ENCODE assay signal across 20 cellular contexts in genomic region chr12:107302649-107303386, GRCh38.
"Had no signal": no experiment of that assay in that cellular context is flagged by ENCODE, and none has a peak within 500 bp of the region (broad histone marks: within the 10 kb centered on the region; RNA-seq: fewer than 3 reads in every experiment).

No MANE protein-coding gene starts in this region.

- ATAC-seq: activated T-helper 17 cell treated with anti-CD3 and anti-CD28 coated beads, Interleukin-2, amount 50 U/mL, for 72 hours; left lung; naive thymus-derived CD8-positive, alpha-beta T cell; right lobe of liver had no signal

- H3K27me3 Mint-ChIP-seq: activated T-cell treated with anti-CD3 and anti-CD28 coated beads, Interleukin-2, amount 50 U/mL, for 24 hours; activated T-helper 17 cell treated with anti-CD3 and anti-CD28 coated beads, Interleukin-2, amount 50 U/mL, for 72 hours; naive thymus-derived CD8-positive, alpha-beta T cell had no signal

- H3K9me3 Mint-ChIP-seq: activated T-cell treated with anti-CD3 and anti-CD28 coated beads, Interleukin-2, amount 50 U/mL, for 24 hours; activated T-helper 17 cell treated with anti-CD3 and anti-CD28 coated beads, Interleukin-2, amount 50 U/mL, for 72 hours; mesothelial cell of epicardium; naive thymus-derived CD8-positive, alpha-beta T cell; neural progenitor cell had no signal

- H3K36me3 Mint-ChIP-seq: activated naive CD4-positive, alpha-beta T cell treated with anti-CD3 and anti-CD28 coated beads, Interleukin-2, amount 50 U/mL, for 72 hours; mesothelial cell of epicardium; naive thymus-derived CD8-positive, alpha-beta T cell; neural progenitor cell had no signal

- H3K36me3 ChIP-seq: left lung, neural progenitor cell, right lobe of liver, stomach, suprapubic skin, tibial nerve had no signal

- H3K4me1 Mint-ChIP-seq: activated T-helper 17 cell treated with anti-CD3 and anti-CD28 coated beads, Interleukin-2, amount 50 U/mL, for 72 hours; mesothelial cell of epicardium had no signal

- H3K4me1 ChIP-seq: left lung, right lobe of liver, stomach, suprapubic skin, tibial nerve had no signal

- H3K27me3 ChIP-seq: left lung, neural progenitor cell, right lobe of liver, suprapubic skin had no signal

- H3K4me3 ChIP-seq: left lung, neural progenitor cell, right lobe of liver, skin epidermis, stomach, suprapubic skin, tibial nerve had no signal

- H3K4me3 Mint-ChIP-seq: activated T-cell treated with anti-CD3 and anti-CD28 coated beads, Interleukin-2, amount 50 U/mL, for 24 hours; activated T-helper 17 cell treated with anti-CD3 and anti-CD28 coated beads, Interleukin-2, amount 50 U/mL, for 72 hours; mesothelial cell of epicardium; naive thymus-derived CD8-positive, alpha-beta T cell; neural progenitor cell had no signal

- H3K27ac ChIP-seq: left lung, neural progenitor cell, right lobe of liver, skin epidermis, stomach, suprapubic skin, tibial nerve had no signal

- DNase-seq: activated CD4-positive, alpha-beta T cell treated with anti-CD3 and anti-CD28 coated beads for 1 hour; activated CD4-positive, alpha-beta T cell treated with anti-CD3 and anti-CD28 coated beads, Interleukin-2, amount 50 U/mL, for 1 hour; activated CD8-positive, alpha-beta memory T cell treated with anti-CD3 and anti-CD28 coated beads for 24 hours; activated CD8-positive, alpha-beta memory T cell treated with anti-CD3 and anti-CD28 coated beads, Interleukin-2, amount 50 U/mL, for 4 hours; activated T-cell treated with anti-CD3 and anti-CD28 coated beads, Interleukin-2, amount 50 U/mL, for 24 hours; amniotic stem cell; erythroblast; left lung; naive thymus-derived CD8-positive, alpha-beta T cell; posterior cingulate gyrus; right lobe of liver; stimulated activated CD4-positive, alpha-beta T cell treated with anti-CD3 and anti-CD28 coated beads, Interleukin-1b, Interleukin-23, amount 100 ng/mL, for 48 hours; stomach had no signal

- H3K9ac ChIP-seq: neural progenitor cell had no signal

- H3K4me2 ChIP-seq: neural progenitor cell had no signal

- H3K9me3 ChIP-seq: left lung, right lobe of liver, stomach, suprapubic skin, tibial nerve had no signal

- H3K27ac Mint-ChIP-seq: activated naive CD4-positive, alpha-beta T cell treated with anti-CD3 and anti-CD28 coated beads, Interleukin-2, amount 50 U/mL, for 72 hours; activated T-cell treated with anti-CD3 and anti-CD28 coated beads, Interleukin-2, amount 50 U/mL, for 24 hours; activated T-helper 17 cell treated with anti-CD3 and anti-CD28 coated beads, Interleukin-2, amount 50 U/mL, for 72 hours; mesothelial cell of epicardium; neural progenitor cell had no signal

- H2AFZ ChIP-seq: neural progenitor cell had no signal
